Comparison of ENCODE assay signal across 1 cellular context in the genomic region with DNA sequence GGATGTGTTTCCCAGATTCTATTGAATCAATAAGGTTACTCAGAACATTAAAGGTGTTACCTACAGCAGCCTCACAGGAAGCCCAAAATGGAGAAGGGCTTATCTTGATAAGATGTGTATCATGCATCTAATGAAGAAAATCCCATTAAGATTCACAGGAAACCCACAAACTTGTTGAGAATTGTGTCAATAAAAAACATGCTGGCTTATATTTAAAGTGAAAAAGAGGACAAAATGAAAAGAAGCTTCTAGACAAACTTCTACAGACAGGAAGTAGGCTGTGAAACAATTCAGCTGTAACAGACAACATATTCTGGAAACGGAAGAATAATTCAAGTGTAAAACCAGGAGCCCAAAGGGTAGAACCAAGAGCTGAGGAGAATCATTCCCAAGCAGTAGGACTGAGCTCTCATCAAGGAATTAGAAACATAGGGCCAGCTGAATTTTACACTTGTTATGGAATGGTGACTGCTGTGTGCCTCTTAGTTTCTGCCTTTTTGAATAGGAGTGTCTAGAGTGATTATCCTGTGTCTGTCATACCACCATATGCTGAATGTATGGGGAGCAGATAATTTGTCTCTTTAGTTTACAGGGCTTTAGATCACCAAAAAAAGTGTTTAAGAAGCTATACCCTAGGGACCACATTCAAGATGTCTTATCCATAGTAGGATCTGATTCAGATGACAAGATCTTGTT.
TF ChIP-seq lines count a peak whose summit lies in the region.

No MANE protein-coding gene starts in this region.

TF ChIP-seq in HepG2, 621 proteins besides CTCF, POLR2A, EP300 and RAD21:
- TF ChIP-seq KLF6 (CRISPR knock-in tag; IDR thresholded peaks at IDR 0.05), result no peak
- no peak for TF ChIP-seq ZNF501 (CRISPR knock-in tag; IDR thresholded peaks at IDR 0.05)
- no peak for TF ChIP-seq MTF1 (CRISPR knock-in tag; IDR thresholded peaks at IDR 0.05)
- TF ChIP-seq ZSCAN30 (CRISPR knock-in tag; IDR thresholded peaks at IDR 0.05), result no peak
- TF ChIP-seq HOXA7 (CRISPR knock-in tag; IDR thresholded peaks at IDR 0.05), result no peak
- no peak for TF ChIP-seq PHB2 (IDR thresholded peaks at IDR 0.05; ENCODE audit: partially characterized antibody)
- no peak for TF ChIP-seq ZIK1 (CRISPR knock-in tag; IDR thresholded peaks at IDR 0.05; ENCODE audit: borderline replicate concordance, low read depth)
- no peak for TF ChIP-seq BORCS8-MEF2B (CRISPR knock-in tag; IDR thresholded peaks at IDR 0.05)
- TF ChIP-seq, protein P1, sequence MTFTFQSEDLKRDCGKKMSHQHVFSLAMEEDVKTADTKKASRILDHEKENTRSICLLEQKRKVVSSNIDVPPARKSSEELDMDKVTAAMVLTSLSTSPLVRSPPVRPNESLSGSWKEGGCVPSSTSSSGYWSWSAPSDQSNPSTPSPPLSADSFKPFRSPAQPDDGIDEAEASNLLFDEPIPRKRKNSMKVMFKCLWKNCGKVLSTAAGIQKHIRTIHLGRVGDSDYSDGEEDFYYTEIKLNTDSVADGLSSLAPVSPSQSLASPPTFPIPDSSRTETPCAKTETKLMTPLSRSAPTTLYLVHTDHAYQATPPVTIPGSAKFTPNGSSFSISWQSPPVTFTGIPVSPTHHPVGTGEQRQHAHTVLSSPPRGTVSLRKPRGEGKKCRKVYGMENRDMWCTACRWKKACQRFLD (CRISPR knock-in tag; IDR thresholded peaks at IDR 0.05; ENCODE audit: borderline replicate concordance), result no peak
- TF ChIP-seq GFI1 (CRISPR knock-in tag; IDR thresholded peaks at IDR 0.05; ENCODE audit: borderline replicate concordance), result no peak
- TF ChIP-seq GATAD2A (CRISPR knock-in tag; IDR thresholded peaks at IDR 0.05), result no peak
- no peak for TF ChIP-seq RORA (CRISPR knock-in tag; IDR thresholded peaks at IDR 0.05)
- TF ChIP-seq, protein P2, sequence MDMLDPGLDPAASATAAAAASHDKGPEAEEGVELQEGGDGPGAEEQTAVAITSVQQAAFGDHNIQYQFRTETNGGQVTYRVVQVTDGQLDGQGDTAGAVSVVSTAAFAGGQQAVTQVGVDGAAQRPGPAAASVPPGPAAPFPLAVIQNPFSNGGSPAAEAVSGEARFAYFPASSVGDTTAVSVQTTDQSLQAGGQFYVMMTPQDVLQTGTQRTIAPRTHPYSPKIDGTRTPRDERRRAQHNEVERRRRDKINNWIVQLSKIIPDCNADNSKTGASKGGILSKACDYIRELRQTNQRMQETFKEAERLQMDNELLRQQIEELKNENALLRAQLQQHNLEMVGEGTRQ (IDR thresholded peaks at IDR 0.05; ENCODE audit: low read depth, low read length), result no peak
- TF ChIP-seq, protein P2 (CRISPR knock-in tag; IDR thresholded peaks at IDR 0.05; ENCODE audit: borderline replicate concordance), result no peak
- TF ChIP-seq ZNF496 (CRISPR knock-in tag; IDR thresholded peaks at IDR 0.05; ENCODE audit: insufficient replicate concordance), result no peak
- no peak for TF ChIP-seq HOXD1 (CRISPR knock-in tag; IDR thresholded peaks at IDR 0.05)
- TF ChIP-seq, protein P3, sequence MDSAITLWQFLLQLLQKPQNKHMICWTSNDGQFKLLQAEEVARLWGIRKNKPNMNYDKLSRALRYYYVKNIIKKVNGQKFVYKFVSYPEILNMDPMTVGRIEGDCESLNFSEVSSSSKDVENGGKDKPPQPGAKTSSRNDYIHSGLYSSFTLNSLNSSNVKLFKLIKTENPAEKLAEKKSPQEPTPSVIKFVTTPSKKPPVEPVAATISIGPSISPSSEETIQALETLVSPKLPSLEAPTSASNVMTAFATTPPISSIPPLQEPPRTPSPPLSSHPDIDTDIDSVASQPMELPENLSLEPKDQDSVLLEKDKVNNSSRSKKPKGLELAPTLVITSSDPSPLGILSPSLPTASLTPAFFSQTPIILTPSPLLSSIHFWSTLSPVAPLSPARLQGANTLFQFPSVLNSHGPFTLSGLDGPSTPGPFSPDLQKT (CRISPR knock-in tag; IDR thresholded peaks at IDR 0.05; ENCODE audit: borderline replicate concordance), result no peak
- TF ChIP-seq AKAP8 (CRISPR knock-in tag; IDR thresholded peaks at IDR 0.05), result no peak
- TF ChIP-seq BRD4 (CRISPR knock-in tag; IDR thresholded peaks at IDR 0.05), result no peak
TF ChIP-seq in HepG2: peak in this region for 0.
